27 cellular contexts compared by ENCODE assay signal in genomic region chr12:69404851-69405365, GRCh38. TPM values are rescaled to one million over a fixed set of nuclear protein-coding genes. Genes with fewer than 3 reads are reported as not detected.
DNase-seq lines count a peak whose midpoint lies in the region; ATAC-seq and TF ChIP-seq lines count a peak whose summit lies in the region.
"Had no signal": no experiment of that assay in that cellular context is flagged by ENCODE, and none has a peak within 500 bp of the region (broad histone marks: within the 10 kb centered on the region; RNA-seq: fewer than 3 reads in every experiment).

No MANE protein-coding gene starts in this region.

- H3K79me2 ChIP-seq in HCT116 (ENCODE audit: insufficient read depth, low read length), result no peaks in the 10 kb centered on the region

- TF ChIP-seq CTCF in HCT116 (IDR thresholded peaks at IDR 0.05 in 2 of 3, conservative IDR thresholded peaks at IDR 0.05 in 1 of 3; ENCODE audit: borderline replicate concordance in 1 of 3, insufficient read depth in 1 of 3, low read depth in 2 of 3, low read length in 2 of 3), result no peak
- TF ChIP-seq CTCF in foreskin keratinocyte (conservative IDR thresholded peaks at IDR 0.05), result no peak
- no peak for TF ChIP-seq CTCF in thoracic aorta (IDR thresholded peaks at IDR 0.05)
- TF ChIP-seq CTCF in lower lobe of right lung (IDR thresholded peaks at IDR 0.05), result no peak
- TF ChIP-seq CTCF in activated CD8-positive, alpha-beta T cell treated with anti-CD3 and anti-CD28 coated beads for 36 hours (IDR thresholded peaks at IDR 0.05), result no peak

- H3K4me2 ChIP-seq in HCT116 (ENCODE audit: low read length), result peak overlapping the region; percentile 52
- H3K4me2 ChIP-seq: GM23338 had no signal

- no peaks in the 10 kb centered on the region for H3K9me2 ChIP-seq in HCT116 (ENCODE audit: insufficient read depth)

- intact Hi-C loops in HCT116 (cut with micrococcal nuclease), result no loop called here
- intact Hi-C loops in lower lobe of right lung (cut with DNase I), result no loop called here
- intact Hi-C loops in activated CD8-positive, alpha-beta T cell treated with anti-CD3 and anti-CD28 coated beads for 36 hours (cut with micrococcal nuclease), result no loop called here

- no peak for TF ChIP-seq RAD21 in HCT116 (IDR thresholded peaks at IDR 0.05; ENCODE audit: low read depth)

- CTCF ChIA-PET in HCT116 (lab: Charles Lee), result no interaction called here
- CTCF ChIA-PET in activated CD8-positive, alpha-beta T cell treated with anti-CD3 and anti-CD28 coated beads for 36 hours (lab: Charles Lee), result no interaction called here

- no peak overlapping the region for H3K4me3 Mint-ChIP-seq in activated CD8-positive, alpha-beta T cell treated with anti-CD3 and anti-CD28 coated beads for 36 hours
- H3K4me3 Mint-ChIP-seq: CD8-positive, alpha-beta memory T cell; GM23338; stimulated activated effector memory CD8-positive, alpha-beta T cell treated with anti-CD3 and anti-CD28 coated beads, Interleukin-12 subunit alpha, Interleukin-12 subunit beta, amount 100 ng/mL, for 72 hours; T-helper 2 cell treated with Interferon-gamma antibody and Interleukin-4, amounts not matched to agents 5 μg/mL and 100 μg/mL, for 36 hours had no signal

- H3K9me3 Mint-ChIP-seq in activated CD8-positive, alpha-beta T cell treated with anti-CD3 and anti-CD28 coated beads for 36 hours, result no peaks in the 10 kb centered on the region
- H3K9me3 Mint-ChIP-seq: CD8-positive, alpha-beta memory T cell; GM23338; stimulated activated effector memory CD8-positive, alpha-beta T cell treated with anti-CD3 and anti-CD28 coated beads, Interleukin-12 subunit alpha, Interleukin-12 subunit beta, amount 100 ng/mL, for 72 hours; T-helper 2 cell treated with Interferon-gamma antibody and Interleukin-4, amounts not matched to agents 5 μg/mL and 100 μg/mL, for 36 hours had no signal

- RAD21 ChIA-PET in HCT116 (lab: Charles Lee; ENCODE audit: low non-redundant PET in 1 of 2, low total read pairs in 2 of 2, uncharacterized antibody in 2 of 2, unreplicated experiment in 2 of 2), result no interaction called here

- no peaks in the 10 kb centered on the region for H3K4me1 Mint-ChIP-seq in activated CD8-positive, alpha-beta T cell treated with anti-CD3 and anti-CD28 coated beads for 36 hours (ENCODE audit: low read depth)
- H3K4me1 Mint-ChIP-seq: CD8-positive, alpha-beta memory T cell; stimulated activated effector memory CD8-positive, alpha-beta T cell treated with anti-CD3 and anti-CD28 coated beads, Interleukin-12 subunit alpha, Interleukin-12 subunit beta, amount 100 ng/mL, for 72 hours had no signal

- POLR2A ChIA-PET in HCT116 (lab: Charles Lee), result no interaction called here
- POLR2A ChIA-PET in activated CD8-positive, alpha-beta T cell treated with anti-CD3 and anti-CD28 coated beads for 36 hours (lab: Charles Lee), result no interaction called here

- H4K20me1 ChIP-seq in HCT116 (ENCODE audit: insufficient read depth), result 0 out of 2 replicates have a peak, but pooled peaks cover 3% of the 10 kb centered on the region

- H3K9ac ChIP-seq in HCT116 (ENCODE audit: low read length), result no peak overlapping the region

- no peak overlapping the region for H3K27ac Mint-ChIP-seq in activated CD8-positive, alpha-beta T cell treated with anti-CD3 and anti-CD28 coated beads for 36 hours
- H3K27ac Mint-ChIP-seq: CD8-positive, alpha-beta memory T cell; GM23338; stimulated activated effector memory CD8-positive, alpha-beta T cell treated with anti-CD3 and anti-CD28 coated beads, Interleukin-12 subunit alpha, Interleukin-12 subunit beta, amount 100 ng/mL, for 72 hours; T-helper 2 cell treated with Interferon-gamma antibody and Interleukin-4, amounts not matched to agents 5 μg/mL and 100 μg/mL, for 36 hours had no signal

- H2AFZ ChIP-seq in HCT116 (ENCODE audit: low read depth, low read length, poor library complexity, severe bottlenecking), result no peak overlapping the region
- H2AFZ ChIP-seq: GM23338 had no signal

- H3K27me3 ChIP-seq in HCT116 (ENCODE audit: insufficient read depth, low read length) (no peaks in the 10 kb centered on the region), foreskin keratinocyte (no peaks in the 10 kb centered on the region), thoracic aorta (replicated peaks; ENCODE audit: insufficient read depth) (no peaks in the 10 kb centered on the region), lower lobe of right lung (ENCODE audit: low read depth) (no peaks in the 10 kb centered on the region)
- H3K27me3 ChIP-seq: Peyer's patch, suprapubic skin had no signal

- H3K27ac ChIP-seq in HCT116 (ENCODE audit: low read depth, low read length), result no peak overlapping the region
- H3K27ac ChIP-seq in foreskin keratinocyte, result peak overlapping the region; percentile 21
- H3K27ac ChIP-seq in thoracic aorta, result peak overlapping the region; percentile 75 to 79
- H3K27ac ChIP-seq in lower lobe of right lung, result no peak overlapping the region
- H3K27ac ChIP-seq: Peyer's patch, suprapubic skin, WERI-Rb-1 had no signal

- DNase-seq in HCT116 (ENCODE audit: low read depth, low spot score) (no peak), foreskin keratinocyte (peak in 1 of 2 donors; percentile 11), thoracic aorta (ENCODE audit: low spot score) (no peak), lower lobe of right lung (no peak)
- no peak for DNase-seq in activated CD8-positive, alpha-beta T cell treated with anti-CD3 and anti-CD28 coated beads for 36 hours
- DNase-seq: activated CD8-positive, alpha-beta memory T cell treated with anti-CD3 and anti-CD28 coated beads, Interleukin-2, amount 50 U/mL, for 48 hours; AML-193; CD8-positive, alpha-beta memory T cell; DMS79 treated with DMSO at 0.1 percent for 48 hours; hippocampal formation; NCI-H1105 treated with DMSO at 0.1 percent for 48 hours; NCI-H2081 treated with DMSO at 0.1 percent for 48 hours; NCI-H446 treated with DMSO at 0.1 percent for 48 hours; Peyer's patch; stimulated activated CD4-positive, alpha-beta T cell treated with anti-CD3 and anti-CD28 coated beads, Interleukin-2, amount 100 ng/mL, for 24 hours; WERI-Rb-1 had no signal

- no peaks in the 10 kb centered on the region for H3K27me3 Mint-ChIP-seq in activated CD8-positive, alpha-beta T cell treated with anti-CD3 and anti-CD28 coated beads for 36 hours
- H3K27me3 Mint-ChIP-seq: CD8-positive, alpha-beta memory T cell had no signal

- H3K4me3 ChIP-seq in HCT116 (replicated peaks in 1 of 2; ENCODE audit: low read depth in 1 of 2, low read length in 2 of 2) (no peak overlapping the region), thoracic aorta (no peak overlapping the region), lower lobe of right lung (no peak overlapping the region)
- H3K4me3 ChIP-seq: GM23338, Peyer's patch, skin epidermis, suprapubic skin had no signal

- H3K9me3 ChIP-seq in HCT116 (ENCODE audit: control insufficient read depth in 1 of 2, insufficient read depth in 1 of 2, low read depth in 1 of 2, low read length in 2 of 2) (no peaks in the 10 kb centered on the region), thoracic aorta (no peaks in the 10 kb centered on the region), lower lobe of right lung (no peaks in the 10 kb centered on the region)
- H3K9me3 ChIP-seq: Peyer's patch, suprapubic skin had no signal

- peak; percentile 46 for ATAC-seq in HCT116
- peak; percentile 50 for ATAC-seq in SK-N-SH treated with all-trans-retinoic acid at 6 μM for 48 hours
- ATAC-seq in foreskin keratinocyte, result no peak
- no peak for ATAC-seq in thoracic aorta (ENCODE audit: insufficient number of reproducible peaks, low FRiP score, low read depth)
- ATAC-seq in lower lobe of right lung, result no peak
- no peak for ATAC-seq in activated CD8-positive, alpha-beta T cell treated with anti-CD3 and anti-CD28 coated beads for 36 hours
- no peak for ATAC-seq in GM21390 (IDR thresholded peaks at IDR 0.05; ENCODE audit: unreplicated experiment)
- ATAC-seq: GM23338; stimulated activated effector memory CD8-positive, alpha-beta T cell treated with anti-CD3 and anti-CD28 coated beads, Interleukin-12 subunit alpha, Interleukin-12 subunit beta, amount 100 ng/mL, for 72 hours had no signal

- BruUV-seq in HCT116 (replicated peaks; lab: Mats Ljungman, UMichigan), result no TSS peak

- TF ChIP-seq POLR2A in HCT116 (IDR thresholded peaks at IDR 0.05; ENCODE audit: borderline replicate concordance, extremely low read depth, insufficient read depth, insufficient read length), result no peak

- peaks cover 10% of the 10 kb centered on the region for H3K36me3 Mint-ChIP-seq in activated CD8-positive, alpha-beta T cell treated with anti-CD3 and anti-CD28 coated beads for 36 hours (ENCODE audit: low read depth)
- H3K36me3 Mint-ChIP-seq: stimulated activated effector memory CD8-positive, alpha-beta T cell treated with anti-CD3 and anti-CD28 coated beads, Interleukin-12 subunit alpha, Interleukin-12 subunit beta, amount 100 ng/mL, for 72 hours had no signal

- peaks cover 16 to 20% of the 10 kb centered on the region in 2 experiments for H3K4me1 ChIP-seq in HCT116 (ENCODE audit: control insufficient read depth in 1 of 2, insufficient read depth in 2 of 2, low read length in 2 of 2)
- H3K4me1 ChIP-seq in foreskin keratinocyte, result peaks cover 14% of the 10 kb centered on the region
- H3K4me1 ChIP-seq in thoracic aorta (ENCODE audit: control insufficient read depth in 1 of 2, low read depth in 2 of 2), result peaks cover 0 to 42% of the 10 kb centered on the region in 2 donors
- H3K4me1 ChIP-seq in lower lobe of right lung, result no peaks in the 10 kb centered on the region
- H3K4me1 ChIP-seq: Peyer's patch, suprapubic skin had no signal

- 0 out of 4 replicates have a peak, but pooled peaks cover 0 to 6% of the 10 kb centered on the region in 2 experiments for H3K36me3 ChIP-seq in HCT116 (ENCODE audit: control insufficient read depth in 1 of 2, insufficient read depth in 2 of 2, low read length in 2 of 2)
- H3K36me3 ChIP-seq in thoracic aorta, result no peaks in the 10 kb centered on the region
- no peaks in the 10 kb centered on the region for H3K36me3 ChIP-seq in lower lobe of right lung
- H3K36me3 ChIP-seq: Peyer's patch, suprapubic skin, WERI-Rb-1 had no signal

TF ChIP-seq in HCT116, 20 proteins besides CTCF, POLR2A, EP300 and RAD21 (continues in another document):
- TF ChIP-seq SRF (IDR thresholded peaks at IDR 0.05; ENCODE audit: low read depth), result no peak

TF ChIP-seq in SK-N-SH treated with all-trans-retinoic acid at 6 μM for 48 hours, 23 proteins besides CTCF, POLR2A, EP300 and RAD21 (continues in another document):
- no peak for TF ChIP-seq ZC3H10 (CRISPR knock-in tag; IDR thresholded peaks at IDR 0.05)

RNA-seq across cellular contexts. Expression of gene YEATS4, which starts 45.4 kb away (rescaled TPM):
- total RNA-seq in HCT116 (2021; ENCODE audit: unreplicated experiment) (32.0 TPM), foreskin keratinocyte (28.0 and 28.1 TPM in 2 replicates), thoracic aorta (1 to 10 TPM; 5.7 to 9.7 TPM), lower lobe of right lung (11.4 TPM)
- polyA plus RNA-seq in HCT116 (2012), result 18.0 and 21.7 TPM in 2 replicates
- polyA plus RNA-seq in foreskin keratinocyte, result 21.9 and 25.1 TPM in 2 replicates
- 10 to 100 TPM; 54.0 to 60.9 TPM for total RNA-seq in activated CD8-positive, alpha-beta T cell treated with anti-CD3 and anti-CD28 coated beads for 36 hours

RNA-seq across cellular contexts. Expression of gene LYZ, which starts 56.7 kb away (rescaled TPM):
- 1.3 TPM for total RNA-seq in HCT116 (2021; ENCODE audit: unreplicated experiment)
- polyA plus RNA-seq in HCT116 (2012), result 0.56 and 0.62 TPM in 2 replicates
- total RNA-seq in foreskin keratinocyte, result not detected in 2 replicates
- polyA plus RNA-seq in foreskin keratinocyte, result 0.04 TPM in 1 of 2 replicates, not detected in the other
- 10 to 100 TPM; 91.2 to 99.9 TPM for total RNA-seq in thoracic aorta
- total RNA-seq in lower lobe of right lung, result 1,458 TPM
- total RNA-seq in activated CD8-positive, alpha-beta T cell treated with anti-CD3 and anti-CD28 coated beads for 36 hours, result not detected
- total RNA-seq: dermis blood vessel endothelial cell, fibroblast of villous mesenchyme, GM23338, LHCN-M2, pulmonary artery endothelial cell had no signal
- polyA plus RNA-seq: CD8-positive, alpha-beta memory T cell; GM23338 had no signal

Comparison
In these comparisons a context has a peak if more than half of its experiments do, and no peak if none do; other contexts are left out.
1. ATAC-seq: peak in HCT116 (single experiment) and SK-N-SH treated with all-trans-retinoic acid at 6 μM for 48 hours (single experiment); none in foreskin keratinocyte (single experiment), thoracic aorta (single experiment), lower lobe of right lung (0 of 2), activated CD8-positive, alpha-beta T cell treated with anti-CD3 and anti-CD28 coated beads for 36 hours (single experiment) and GM21390 (single experiment).
2. H3K27ac ChIP-seq: peak in foreskin keratinocyte (single experiment) and thoracic aorta (2 of 2); none in HCT116 (single experiment) and lower lobe of right lung (single experiment).
3. RNA of gene LYZ, which starts 56.7 kb away (total RNA-seq): 1,458 TPM in lower lobe of right lung (single experiment) and 91.2 to 99.9 TPM in thoracic aorta; 1.3 TPM in HCT116 (single experiment), not detected in foreskin keratinocyte and not detected in activated CD8-positive, alpha-beta T cell treated with anti-CD3 and anti-CD28 coated beads for 36 hours; every median in the first group is over 10 times any median in the second.